Comparison of ENCODE assay signal across 21 cellular contexts in genomic region chr17:81152288-81152848, GRCh38. TPM values are rescaled to one million over a fixed set of nuclear protein-coding genes. Genes with fewer than 3 reads are reported as not detected.
DNase-seq lines count a peak whose midpoint lies in the region; ATAC-seq, FAIRE-seq and TF ChIP-seq lines count a peak whose summit lies in the region.
"Had no signal": no experiment of that assay in that cellular context is flagged by ENCODE, and none has a peak within 500 bp of the region (broad histone marks: within the 10 kb centered on the region; RNA-seq: fewer than 3 reads in every experiment).

No MANE protein-coding gene starts in this region.

- H3K27ac ChIP-seq in heart left ventricle = peak overlapping the region in 1 of 12 donors; percentile 77
- peak overlapping the region; percentile 79 for H3K27ac ChIP-seq in SJCRH30
- H3K27ac ChIP-seq in dorsolateral prefrontal cortex = peak overlapping the region in 58 of 59 donors; percentile 63 to 99 (median 93)
- H3K27ac ChIP-seq in temporal lobe (ENCODE audit: low read depth, low read length) = peak overlapping the region; percentile 97

- H3K27me3 ChIP-seq in heart left ventricle = no peaks in the 10 kb centered on the region
- H3K27me3 ChIP-seq in SJCRH30 = no peaks in the 10 kb centered on the region
- H3K27me3 ChIP-seq in dorsolateral prefrontal cortex = no peaks in the 10 kb centered on the region

- no peak for FAIRE-seq in GM19239 (lab: Jason Lieb, UNC)
- FAIRE-seq: GM12892 had no signal

- H3K4me3 ChIP-seq in heart left ventricle = no peak overlapping the region
- H3K4me3 ChIP-seq in SJCRH30 = no peak overlapping the region
- H3K4me3 ChIP-seq in dorsolateral prefrontal cortex = no peak overlapping the region

- peak; percentile 31 for DNase-seq in Right ventricle myocardium inferior (ENCODE audit: missing footprints)
- DNase-seq in heart left ventricle = no peak
- no peak for DNase-seq in SJCRH30
- no peak for DNase-seq in dorsolateral prefrontal cortex
- no peak for DNase-seq in GM19239 (ENCODE audit: insufficient read length, low spot score)
- no peak for DNase-seq in activated CD4-positive, alpha-beta T cell treated with anti-CD3 and anti-CD28 coated beads for 48 hours
- no peak for DNase-seq in NCI-H2171 treated with DMSO at 0.1 percent for 48 hours (lab: John Stamatoyannopoulos, UW)
- DNase-seq: 8988T; Caco-2; DMS153; HFFc6; NCI-H187; NCI-H526 treated with DMSO at 0.1 percent for 48 hours; NK-92 treated with Interleukin-12 subunit alpha and Interleukin-12 subunit beta, amount 100 ng/mL, for 24 hours; SIG-M5 had no signal

- H3K36me3 ChIP-seq in heart left ventricle (no peaks in the 10 kb centered on the region), SJCRH30 (no peaks in the 10 kb centered on the region)

- 79 to 87% (median 86%) methylated on average over 8 of the region's 8 CpGs for WGBS in heart left ventricle, 4 donors

- TF ChIP-seq POLR2A in heart left ventricle (IDR thresholded peaks at IDR 0.05) = no peak

- H3K9me3 ChIP-seq in heart left ventricle (no peaks in the 10 kb centered on the region), SJCRH30 (replicated peaks) (no peaks in the 10 kb centered on the region)
- H3K9me3 ChIP-seq: Caco-2 had no signal

- TF ChIP-seq CTCF in heart left ventricle (IDR thresholded peaks at IDR 0.05) (no peak), dorsolateral prefrontal cortex (IDR thresholded peaks at IDR 0.05 in 54 of 56, conservative IDR thresholded peaks at IDR 0.05 in 2 of 56; ENCODE audit: low read depth in 1 of 56, partially characterized antibody in 56 of 56) (no peak)

- intact Hi-C loops in Right ventricle myocardium inferior (cut with DNase I) (no loop called here), heart left ventricle (cut with DNase I) (no loop called here), dorsolateral prefrontal cortex (cut with DNase I) (no loop called here)

- ATAC-seq in Right ventricle myocardium inferior (no peak), heart left ventricle (no peak)

- H3K4me1 ChIP-seq in heart left ventricle (peaks cover 0 to 36% (median 0%) of the 10 kb centered on the region in 12 donors), SJCRH30 (peaks cover 21% of the 10 kb centered on the region)
- H3K4me1 ChIP-seq: Caco-2 had no signal

RNA-seq across cellular contexts. Expression of gene PVALEF, which starts 12.9 kb away (rescaled TPM):
- total RNA-seq in Right ventricle myocardium inferior = not detected
- total RNA-seq in heart left ventricle = not detected
- polyA plus RNA-seq in heart left ventricle = not detected
- total RNA-seq in SJCRH30 (2014; rRNA removed; shearing (Covaris generic)) = 0.43 and 0.61 TPM in 2 replicates
- total RNA-seq in dorsolateral prefrontal cortex = 1 to 10 TPM in 23 of 120 experiments, under 1 TPM in 78, not detected in 19; 0.35 to 2.6 (median 0.77) TPM
- not detected for total RNA-seq in temporal lobe
- total RNA-seq: Caco-2, H4, HFFc6, MCF 10A, OCI-LY7 had no signal
- polyA plus RNA-seq: BJ had no signal

RNA-seq across cellular contexts. Expression of gene AATK, which starts 13.7 kb away (rescaled TPM):
- total RNA-seq in Right ventricle myocardium inferior = 10.1 TPM
- 10 to 100 TPM in 2 of 9 donors, 1 to 10 TPM in 7; 3.6 to 12.0 (median 9.6) TPM for total RNA-seq in heart left ventricle
- polyA plus RNA-seq in heart left ventricle = 1 to 10 TPM; 1.3 to 3.9 TPM
- 24.0 and 24.2 TPM in 2 replicates for total RNA-seq in SJCRH30 (2014; rRNA removed; shearing (Covaris generic))
- total RNA-seq in dorsolateral prefrontal cortex = 100 to 1,000 TPM; 143 to 915 (median 275) TPM
- 7.9 TPM for total RNA-seq in temporal lobe
